Comparison of ENCODE assay signal across 34 cellular contexts in the genomic region with DNA sequence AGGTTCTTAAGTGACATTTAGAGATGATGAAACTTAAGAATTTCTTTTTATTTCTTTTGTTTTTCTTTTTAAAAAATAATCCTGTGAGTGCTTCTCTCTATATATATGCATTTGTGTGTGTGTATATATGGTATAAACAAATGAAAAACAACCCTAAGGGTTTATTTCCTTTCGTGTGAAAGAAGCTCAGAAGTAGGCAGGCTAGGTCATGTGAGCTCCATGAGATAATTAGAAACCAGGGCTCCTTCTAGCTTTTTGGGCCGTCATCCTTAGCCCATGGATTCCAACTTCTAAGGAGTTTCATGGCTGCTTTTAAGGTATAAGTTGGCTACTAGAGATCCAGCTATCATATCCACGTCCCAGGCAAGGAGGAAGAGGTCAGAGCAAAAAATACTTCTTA. TPM values are rescaled to one million over a fixed set of nuclear protein-coding genes. Genes with fewer than 3 reads are reported as not detected.
"Had no signal": no experiment of that assay in that cellular context is flagged by ENCODE, and none has a peak within 500 bp of the region (broad histone marks: within the 10 kb centered on the region; RNA-seq: fewer than 3 reads in every experiment).

No MANE protein-coding gene starts in this region.

- H3K9me3 ChIP-seq: adrenal gland, ascending aorta, body of pancreas, breast epithelium had no signal

- ATAC-seq: activated naive CD4-positive, alpha-beta T cell treated with anti-CD3 and anti-CD28 coated beads, Interleukin-2, amount 50 U/mL, for 72 hours; activated naive CD8-positive, alpha-beta T cell treated with anti-CD3 and anti-CD28 coated beads, Interleukin-2, amount 50 U/mL, for 24 hours; activated T-cell treated with anti-CD3 and anti-CD28 coated beads, Interleukin-2, amount 50 U/mL, for 4 hours; activated T-cell treated with anti-CD3 and anti-CD28 coated beads, Interleukin-2, amount 50 U/mL, for 72 hours; activated T-helper 17 cell treated with anti-CD3 and anti-CD28 coated beads, Interleukin-2, amount 50 U/mL, for 72 hours; body of pancreas had no signal

- FAIRE-seq: astrocyte, bronchial epithelial cell had no signal

- DNase-seq: activated effector memory CD4-positive, alpha-beta T cell treated with anti-CD3 and anti-CD28 coated beads, Interleukin-2, amount 50 U/mL, for 16 hours; activated effector memory CD4-positive, alpha-beta T cell treated with Interleukin-2 at 50 U/mL for 16 hours; activated gamma-delta T cell; activated gamma-delta T cell treated with Interleukin-2 at 50 U/mL for 16 hours; activated naive CD4-positive, alpha-beta T cell; activated naive CD4-positive, alpha-beta T cell treated with anti-CD3 and anti-CD28 coated beads for 36 hours; activated naive CD4-positive, alpha-beta T cell treated with anti-CD3 and anti-CD28 coated beads, Interleukin-2, amount 10 ng/mL, durations not matched to agents 7 days and 5 days; activated naive CD4-positive, alpha-beta T cell treated with anti-CD3 and anti-CD28 coated beads, Interleukin-2, amount 50 U/mL, for 16 hours; activated naive CD4-positive, alpha-beta T cell treated with Interleukin-2 at 50 U/mL for 16 hours; activated naive CD8-positive, alpha-beta T cell treated with anti-CD3 and anti-CD28 coated beads for 36 hours; activated naive CD8-positive, alpha-beta T cell treated with anti-CD3 and anti-CD28 coated beads, Interleukin-2, amount 10 ng/mL, durations not matched to agents 7 days and 5 days; activated naive CD8-positive, alpha-beta T cell treated with anti-CD3 and anti-CD28 coated beads, Interleukin-2, amount 50 U/mL, for 24 hours; activated T-cell treated with anti-CD3 and anti-CD28 coated beads, Interleukin-2, amount 50 U/mL, for 1 hour; activated T-cell treated with anti-CD3 and anti-CD28 coated beads, Interleukin-2, amount 50 U/mL, for 24 hours; activated T-cell treated with anti-CD3 and anti-CD28 coated beads, Interleukin-2, amount 50 U/mL, for 4 hours; activated T-cell treated with anti-CD3 and anti-CD28 coated beads, Interleukin-2, amount 50 U/mL, for 48 hours; activated T-cell treated with anti-CD3 and anti-CD28 coated beads, Interleukin-2, amount 50 U/mL, for 72 hours; adrenal gland; amniotic stem cell; amygdala; anterior cingulate cortex; aorta; body of pancreas; brain microvascular endothelial cell; caudate nucleus; central memory CD4-positive, alpha-beta T cell; cerebellar nuclear complex had no signal

- H3K4me1 ChIP-seq: adrenal gland, ascending aorta, body of pancreas, breast epithelium had no signal

- H3K27ac ChIP-seq: adrenal gland, ascending aorta, body of pancreas, brain microvascular endothelial cell, breast epithelium, cardiac muscle cell had no signal

- H3K36me3 ChIP-seq: adrenal gland, ascending aorta, brain microvascular endothelial cell, breast epithelium, cardiac muscle cell had no signal

- H3K27me3 ChIP-seq: adrenal gland, ascending aorta, body of pancreas, brain microvascular endothelial cell, breast epithelium, cardiac muscle cell had no signal

- H3K4me3 ChIP-seq: adrenal gland, ascending aorta, body of pancreas, breast epithelium, cardiac muscle cell had no signal

RNA-seq across cellular contexts. Expression of gene C9orf43, which starts 11.2 kb away (rescaled TPM):
- total RNA-seq: ascending aorta had no signal
- polyA plus RNA-seq: aorta had no signal
